Comparison of ENCODE assay signal across 8 cellular contexts in genomic region chr1:11731719-11732283, GRCh38. TPM values are rescaled to one million over a fixed set of nuclear protein-coding genes. Genes with fewer than 3 reads are reported as not detected.
A peak's percentile ranks its signal among the peaks of the same experiment; 100 is the strongest.
DNase-seq lines count a peak whose midpoint lies in the region; ATAC-seq and TF ChIP-seq lines count a peak whose summit lies in the region.

No MANE protein-coding gene starts in this region.

- no peaks in the 10 kb centered on the region for H3K27me3 Mint-ChIP-seq in IgD-negative memory B cell

- 2 to 7% (median 2%) methylated on average over 16 to 17 of the region's 17 CpGs for WGBS in ovary, 3 donors

- peak; percentile 54 for DNase-seq in AG10803 (ENCODE audit: low read depth)
- peak; percentile 61 for DNase-seq in adipocyte (ENCODE audit: low read depth)
- peak; percentile 78 for DNase-seq in left cardiac atrium
- DNase-seq in ovary, result peak; percentile 78 to 87 (median 82)
- DNase-seq in NCI-H1048 (lab: John Stamatoyannopoulos, UW), result no peak
- no peak for DNase-seq in activated effector memory CD4-positive, alpha-beta T cell treated with Interleukin-2 at 50 U/mL for 16 hours
- DNase-seq in DMS53 (lab: John Stamatoyannopoulos, UW), result no peak

- no peaks in the 10 kb centered on the region for H3K9me3 ChIP-seq in adipocyte (ENCODE audit: control insufficient read depth, low read length)
- H3K9me3 ChIP-seq in ovary, result no peaks in the 10 kb centered on the region

- H3K27ac Mint-ChIP-seq in IgD-negative memory B cell, result peak overlapping the region in 1 of 3 donors; percentile 46

- H3K4me3 ChIP-seq in AG10803 (ENCODE audit: low read length) (peak overlapping the region; percentile 45), adipocyte (ENCODE audit: low read length) (peak overlapping the region; percentile 70), ovary (peak overlapping the region; percentile 38)

- TF ChIP-seq POLR2A in ovary (IDR thresholded peaks at IDR 0.05), result no peak

- H3K36me3 ChIP-seq in adipocyte (ENCODE audit: control insufficient read depth, insufficient read depth, low read length, severe bottlenecking), result no peaks in the 10 kb centered on the region
- H3K36me3 ChIP-seq in ovary, result no peaks in the 10 kb centered on the region

- peak overlapping the region; percentile 74 for H3K9ac ChIP-seq in adipocyte (ENCODE audit: low read length)

- H3K27me3 ChIP-seq in adipocyte (replicated peaks; ENCODE audit: control insufficient read depth, insufficient read depth, low read length) (no peaks in the 10 kb centered on the region), ovary (no peaks in the 10 kb centered on the region)

- intact Hi-C loops in left cardiac atrium (cut with DNase I) (no loop called here), ovary (cut with DNase I) (loop anchor here in 2 of 4 donors (5.0 to 10.0 kb wide), 2 partner anchors 63 to 70 kb away; partner anchors contain the start of gene FBXO6 (in 1 of the 2))

- peaks cover 18 to 22% (median 20%) of the 10 kb centered on the region in 3 donors for H3K4me1 Mint-ChIP-seq in IgD-negative memory B cell

- no peak for TF ChIP-seq EP300 in ovary (IDR thresholded peaks at IDR 0.05)

- no peaks in the 10 kb centered on the region for H3K9me3 Mint-ChIP-seq in IgD-negative memory B cell

- H3K27ac ChIP-seq in ovary, result peak overlapping the region in 1 of 2 donors; percentile 49

- H3K4me1 ChIP-seq in adipocyte (ENCODE audit: control insufficient read depth, insufficient read depth, low read length) (peaks cover 25% of the 10 kb centered on the region), ovary (ENCODE audit: insufficient read depth) (peaks cover 12% of the 10 kb centered on the region)

- H3K4me3 Mint-ChIP-seq in IgD-negative memory B cell, result peak overlapping the region; percentile 62 to 91 (median 82)

- no peak for TF ChIP-seq CTCF in AG10803 (conservative IDR thresholded peaks at IDR 0.05; ENCODE audit: low read length)
- TF ChIP-seq CTCF in ovary (IDR thresholded peaks at IDR 0.05), result no peak

- no peaks in the 10 kb centered on the region for H3K36me3 Mint-ChIP-seq in IgD-negative memory B cell

- peak; percentile 42 to 52 for ATAC-seq in left cardiac atrium

RNA-seq across cellular contexts. Expression of gene AGTRAP, which starts 4.1 kb away (rescaled TPM):
- 52.6 TPM for polyA plus RNA-seq in IgD-negative memory B cell
- total RNA-seq in left cardiac atrium, result 10 to 100 TPM; 25.4 to 25.7 TPM
- total RNA-seq in ovary, result 10 to 100 TPM; 24.5 to 53.2 (median 31.1) TPM
- polyA plus RNA-seq in ovary, result 10 to 100 TPM in 1 of 2 donors, 1 to 10 TPM in 1; 5.9 to 38.2 TPM

RNA-seq across cellular contexts. Expression of gene C1orf167, which starts 30.2 kb away (rescaled TPM):
- polyA plus RNA-seq in IgD-negative memory B cell, result not detected
- 1 to 10 TPM; 1.2 to 1.3 TPM for total RNA-seq in left cardiac atrium
- 1 to 10 TPM in 3 of 7 donors, under 1 TPM in 3, not detected in 1; 0.48 to 1.8 (median 1.1) TPM for total RNA-seq in ovary
- 1 to 10 TPM in 1 of 2 donors, not detected in 1; 4.4 TPM for polyA plus RNA-seq in ovary

RNA-seq across cellular contexts. Expression of gene DRAXIN, which starts 40.3 kb away (rescaled TPM):
- polyA plus RNA-seq in IgD-negative memory B cell (0.13 TPM), ovary (under 1 TPM; 0.01 to 0.12 TPM)
- total RNA-seq in left cardiac atrium (under 1 TPM in 1 of 2 donors, not detected in 1; 0.06 TPM), ovary (under 1 TPM in 5 of 7 donors, not detected in 2; under 0.01 to 0.33 (median 0.05) TPM)

RNA-seq across cellular contexts. Expression of gene MAD2L2, which starts 50.9 kb away (rescaled TPM):
- polyA plus RNA-seq in IgD-negative memory B cell, result 49.1 TPM
- total RNA-seq in left cardiac atrium, result 10 to 100 TPM; 20.0 to 24.0 TPM
- 10 to 100 TPM; 21.1 to 35.9 (median 27.8) TPM for total RNA-seq in ovary
- polyA plus RNA-seq in ovary, result 10 to 100 TPM; 13.0 to 34.6 TPM

Comparison
In these comparisons a context has a peak if more than half of its experiments do, and no peak if none do; other contexts are left out.
1. DNase-seq: peak in AG10803 (single experiment), adipocyte (single experiment), left cardiac atrium (single experiment) and ovary (5 of 5); none in NCI-H1048 (single experiment), activated effector memory CD4-positive, alpha-beta T cell treated with Interleukin-2 at 50 U/mL for 16 hours (single experiment) and DMS53 (single experiment).
2. Peak in every context shown above with its lines, with median percentiles within 50 percentile points of each other: H3K4me3 ChIP-seq.